1 cellular context compared by ENCODE assay signal in genomic region chr2:233252227-233252626, GRCh38.
TF ChIP-seq lines count a peak whose summit lies in the region.

No MANE protein-coding gene starts in this region.

TF ChIP-seq in IMR-90, 13 proteins besides CTCF, POLR2A, EP300 and RAD21 (continued from another document):
- TF ChIP-seq USF2 (IDR thresholded peaks at IDR 0.05; ENCODE audit: low read depth, low read length), result no peak
- TF ChIP-seq MAZ (IDR thresholded peaks at IDR 0.05; ENCODE audit: borderline replicate concordance, low read depth, low read length), result no peak
